Comparison of ENCODE assay signal across 17 cellular contexts in genomic region chr10:93059975-93060886, GRCh38. TPM values are rescaled to one million over a fixed set of nuclear protein-coding genes. Genes with fewer than 3 reads are reported as not detected.
DNase-seq lines count a peak whose midpoint lies in the region; ATAC-seq and TF ChIP-seq lines count a peak whose summit lies in the region.
"Had no signal": no experiment of that assay in that cellular context is flagged by ENCODE, and none has a peak within 500 bp of the region (broad histone marks: within the 10 kb centered on the region; RNA-seq: fewer than 3 reads in every experiment).

Gene CYP26C1, plus strand, starts transcription at chr10:93060798. Its CDS starts 466 bp downstream, at chr10:93061264.

- intact Hi-C loops in CD4-positive, alpha-beta memory T cell (cut with micrococcal nuclease): no loop called here

- 6% methylated on average over 67 of the region's 67 CpGs for WGBS in HUES64

- POLR2A ChIA-PET in CD4-positive, alpha-beta memory T cell (lab: Charles Lee; ENCODE audit: partially characterized antibody): no interaction called here

- CTCF ChIA-PET in CD4-positive, alpha-beta memory T cell (lab: Charles Lee; ENCODE audit: partially characterized antibody): interaction anchor here (0.6 kb wide), 1 partner anchor 215 kb away, joined by 3 read pairs; no protein-coding TSS in a partner anchor

- H3K9me3 ChIP-seq in CD4-positive, alpha-beta memory T cell (ENCODE audit: control insufficient read depth in 1 of 2, low read length in 2 of 2): no peaks in the 10 kb centered on the region
- 0 out of 2 replicates have a peak, but pooled peaks cover 2% of the 10 kb centered on the region for H3K9me3 ChIP-seq in HUES64 (ENCODE audit: insufficient read depth, low read depth, low read length)
- H3K9me3 ChIP-seq: mucosa of descending colon had no signal

- peaks cover 10 to 34% (median 25%) of the 10 kb centered on the region in 4 donors for H3K4me1 Mint-ChIP-seq in CD4-positive, alpha-beta memory T cell
- no peaks in the 10 kb centered on the region for H3K4me1 Mint-ChIP-seq in nephron

- no peaks in the 10 kb centered on the region for H3K36me3 ChIP-seq in CD4-positive, alpha-beta memory T cell (ENCODE audit: insufficient read depth, low read length)
- H3K36me3 ChIP-seq in HUES64 (ENCODE audit: insufficient read depth, low read length): no peaks in the 10 kb centered on the region

- H3K4me3 Mint-ChIP-seq in CD4-positive, alpha-beta memory T cell: peak within 1 kb of the TSS in 7 of 8 donors; percentile 54 to 86 (median 67)
- peak within 1 kb of the TSS; percentile 26 to 41 (median 31) for H3K4me3 Mint-ChIP-seq in nephron

- H3K27me3 ChIP-seq in CD4-positive, alpha-beta memory T cell (ENCODE audit: insufficient read depth, low read length): no peaks in the 10 kb centered on the region
- H3K27me3 ChIP-seq in HUES64 (ENCODE audit: insufficient read depth, low read length): peaks cover 76% of the 10 kb centered on the region

- H3K36me3 Mint-ChIP-seq in CD4-positive, alpha-beta memory T cell: peaks cover 24 to 31% of the 10 kb centered on the region in 2 donors
- peaks cover 26% of the 10 kb centered on the region for H3K36me3 Mint-ChIP-seq in nephron (ENCODE audit: low read depth)

- no peak within 1 kb of the TSS for H3K9ac ChIP-seq in HUES64 (ENCODE audit: low read depth, low read length)

- ATAC-seq in GM19328 (IDR thresholded peaks at IDR 0.05; ENCODE audit: unreplicated experiment) (no peak), GM21447 (IDR thresholded peaks at IDR 0.05; ENCODE audit: unreplicated experiment) (no peak)
- ATAC-seq: mucosa of descending colon had no signal

- H3K9me3 Mint-ChIP-seq in CD4-positive, alpha-beta memory T cell: no peaks in the 10 kb centered on the region
- no peaks in the 10 kb centered on the region for H3K9me3 Mint-ChIP-seq in nephron

- no peak for TF ChIP-seq CTCF in fibroblast of villous mesenchyme (IDR thresholded peaks at IDR 0.05; ENCODE audit: insufficient read depth, low read depth, low read length)
- no peak for TF ChIP-seq CTCF in nephron (IDR thresholded peaks at IDR 0.05; ENCODE audit: unreplicated experiment in 3 of 3)

- H3K27me3 Mint-ChIP-seq in CD4-positive, alpha-beta memory T cell: peaks cover 14 to 17% of the 10 kb centered on the region in 2 donors
- peaks cover 66% of the 10 kb centered on the region for H3K27me3 Mint-ChIP-seq in nephron (ENCODE audit: low read depth)

- H3K4me1 ChIP-seq in CD4-positive, alpha-beta memory T cell (ENCODE audit: insufficient read depth, low read length): peaks cover 15% of the 10 kb centered on the region
- H3K4me1 ChIP-seq in HUES64 (ENCODE audit: insufficient read depth, low read length): peaks cover 20% of the 10 kb centered on the region

- no peak within 1 kb of the TSS for H3K27ac ChIP-seq in CD4-positive, alpha-beta memory T cell (ENCODE audit: low read depth, low read length)
- no peak within 1 kb of the TSS for H3K27ac ChIP-seq in HUES64 (ENCODE audit: low read depth, low read length)
- H3K27ac ChIP-seq: C4-2B, SK-N-MC had no signal

- H3K27ac Mint-ChIP-seq in CD4-positive, alpha-beta memory T cell: peak within 1 kb of the TSS in 1 of 7 donors; percentile 66
- no peak within 1 kb of the TSS for H3K27ac Mint-ChIP-seq in nephron

- H3K4me3 ChIP-seq in CD4-positive, alpha-beta memory T cell (ENCODE audit: low read length in 2 of 2): no peak within 1 kb of the TSS
- H3K4me3 ChIP-seq in HUES64 (ENCODE audit: low read length): peak within 1 kb of the TSS; percentile 41
- H3K4me3 ChIP-seq in fibroblast of villous mesenchyme (ENCODE audit: low read depth, low read length): peak within 1 kb of the TSS; percentile 5
- H3K4me3 ChIP-seq: mucosa of descending colon, SK-N-MC had no signal

- DNase-seq in CD4-positive, alpha-beta memory T cell: no peak
- no peak for DNase-seq in fibroblast of villous mesenchyme (ENCODE audit: low read depth)
- no peak for DNase-seq in germinal center (ENCODE audit: low spot score)
- no peak for DNase-seq in NCI-H82 treated with DMSO at 0.1 percent for 48 hours (lab: John Stamatoyannopoulos, UW; ENCODE audit: unreplicated experiment)
- DNase-seq: erythroblast; GOT3; hypothalamus; MM.1S; mucosa of descending colon; stimulated activated CD4-positive, alpha-beta T cell treated with anti-CD3 and anti-CD28 coated beads, Interleukin-4, amount 100 ng/mL, for 1 hour had no signal

RNA-seq across cellular contexts. Expression of gene CYP26C1, which starts in this region (rescaled TPM):
- total RNA-seq in CD4-positive, alpha-beta memory T cell: under 1 TPM; 0.20 to 0.22 TPM
- under 1 TPM in 1 of 2 donors, not detected in 1; 0.08 TPM for polyA plus RNA-seq in CD4-positive, alpha-beta memory T cell
- polyA plus RNA-seq in HUES64 (2013, experiment 1 of 2): 4.1 TPM
- polyA plus RNA-seq in HUES64 (2013, experiment 2 of 2): 5.6 TPM
- not detected in 2 replicates for total RNA-seq in fibroblast of villous mesenchyme
- total RNA-seq: cardiac septum had no signal

Comparison
In these comparisons a context has a peak if more than half of its experiments do, and no peak if none do; other contexts are left out.
1. H3K4me3 ChIP-seq: peak in HUES64 (single experiment) and fibroblast of villous mesenchyme (single experiment); none in CD4-positive, alpha-beta memory T cell (0 of 2).